In genomic region chr7:151404216-151405011, GRCh38 we compare ENCODE assay signal across 12 cellular contexts. TPM values are rescaled to one million over a fixed set of nuclear protein-coding genes. Genes with fewer than 3 reads are reported as not detected.
DNase-seq lines count a peak whose midpoint lies in the region; ATAC-seq and TF ChIP-seq lines count a peak whose summit lies in the region.
"Had no signal": no experiment of that assay in that cellular context is flagged by ENCODE, and none has a peak within 500 bp of the region (broad histone marks: within the 10 kb centered on the region; RNA-seq: fewer than 3 reads in every experiment).

No MANE protein-coding gene starts in this region.

- no peaks in the 10 kb centered on the region for H3K9me3 Mint-ChIP-seq in CD8-positive, alpha-beta T cell
- H3K9me3 Mint-ChIP-seq in naive thymus-derived CD4-positive, alpha-beta T cell, result no peaks in the 10 kb centered on the region
- H3K9me3 Mint-ChIP-seq: T-helper 1 cell treated with Interleukin-12 subunit alpha and Interleukin-12 subunit beta and Interleukin-4 antibody, amounts not matched to agents 30 μg/mL and 1 μg/mL, for 36 hours had no signal

- intact Hi-C loops in CD8-positive, alpha-beta T cell (cut with DNase I, micrococcal nuclease), result no loop called here
- intact Hi-C loops in Panc1 (cut with micrococcal nuclease; ENCODE audit: unreplicated experiment), result no loop called here
- intact Hi-C loops in naive thymus-derived CD4-positive, alpha-beta T cell (cut with micrococcal nuclease), result loop anchor here in 1 of 2 donors (5.0 kb wide), 1 partner anchor 37 kb away; no protein-coding TSS in a partner anchor

- BruUV-seq in Panc1 (replicated peaks; lab: Mats Ljungman, UMichigan), result no TSS peak

- no peak for TF ChIP-seq CTCF in CD8-positive, alpha-beta T cell (IDR thresholded peaks at IDR 0.05)
- TF ChIP-seq CTCF in Panc1 (IDR thresholded peaks at IDR 0.05), result no peak

- H3K4me3 Mint-ChIP-seq in CD8-positive, alpha-beta T cell, result no peak overlapping the region
- no peak overlapping the region for H3K4me3 Mint-ChIP-seq in naive thymus-derived CD4-positive, alpha-beta T cell
- H3K4me3 Mint-ChIP-seq: T-helper 1 cell treated with Interleukin-12 subunit alpha and Interleukin-12 subunit beta and Interleukin-4 antibody, amounts not matched to agents 30 μg/mL and 1 μg/mL, for 36 hours had no signal

- no peak for DNase-seq in CD8-positive, alpha-beta T cell
- DNase-seq in Panc1 (ENCODE audit: low read depth, low spot score) (no peak), T-helper 1 cell (no peak), NK-92 (lab: John Stamatoyannopoulos, UW; ENCODE audit: unreplicated experiment) (no peak), GM19238 (ENCODE audit: insufficient read length, low spot score) (no peak)
- no peak for DNase-seq in naive thymus-derived CD4-positive, alpha-beta T cell
- DNase-seq: activated naive CD4-positive, alpha-beta T cell treated with anti-CD3 and anti-CD28 coated beads, Interleukin-2, amount 50 U/mL, for 16 hours; Caco-2; NCI-H1105 treated with DMSO at 0.1 percent for 48 hours had no signal

- peak overlapping the region; percentile 27 for H3K27ac Mint-ChIP-seq in CD8-positive, alpha-beta T cell
- H3K27ac Mint-ChIP-seq in naive thymus-derived CD4-positive, alpha-beta T cell, result no peak overlapping the region
- H3K27ac Mint-ChIP-seq: T-helper 1 cell treated with Interleukin-12 subunit alpha and Interleukin-12 subunit beta and Interleukin-4 antibody, amounts not matched to agents 30 μg/mL and 1 μg/mL, for 36 hours had no signal

- POLR2A ChIA-PET in CD8-positive, alpha-beta T cell (lab: Charles Lee), result no interaction called here
- POLR2A ChIA-PET in Panc1 (lab: Charles Lee), result no interaction called here
- POLR2A ChIA-PET in naive thymus-derived CD4-positive, alpha-beta T cell (lab: Charles Lee), result no interaction called here

- H3K36me3 ChIP-seq in CD8-positive, alpha-beta T cell (ENCODE audit: insufficient read depth, low read length), result no peaks in the 10 kb centered on the region
- H3K36me3 ChIP-seq in Panc1 (ENCODE audit: control insufficient read depth, insufficient read depth, low read length), result no peaks in the 10 kb centered on the region
- no peaks in the 10 kb centered on the region for H3K36me3 ChIP-seq in naive thymus-derived CD4-positive, alpha-beta T cell (ENCODE audit: control insufficient read depth in 2 of 3, insufficient read depth in 3 of 3, low read length in 3 of 3)

- ATAC-seq in CD8-positive, alpha-beta T cell, result no peak
- ATAC-seq in Panc1, result no peak
- ATAC-seq in esophagus mucosa, result peak; percentile 60
- peak; percentile 25 for ATAC-seq in naive thymus-derived CD4-positive, alpha-beta T cell
- no peak for ATAC-seq in GM18909 (IDR thresholded peaks at IDR 0.05; ENCODE audit: poor library complexity, unreplicated experiment)

- H3K27me3 ChIP-seq in CD8-positive, alpha-beta T cell (ENCODE audit: insufficient read depth, low read length), result peaks cover 2% of the 10 kb centered on the region
- no peaks in the 10 kb centered on the region for H3K27me3 ChIP-seq in Panc1 (ENCODE audit: control insufficient read depth, insufficient read depth, low read length)
- H3K27me3 ChIP-seq in naive thymus-derived CD4-positive, alpha-beta T cell (ENCODE audit: control insufficient read depth in 2 of 2, insufficient read depth in 2 of 2, low read length in 2 of 2), result peaks cover 0 to 8% of the 10 kb centered on the region in 2 donors

- CTCF ChIA-PET in CD8-positive, alpha-beta T cell (lab: Charles Lee), result interaction anchor here (0.7 to 1.6 kb wide), 2 partner anchors 15 to 44 kb away, joined by 3 to 5 read pairs; no protein-coding TSS in a partner anchor
- CTCF ChIA-PET in Panc1 (lab: Charles Lee), result no interaction called here
- CTCF ChIA-PET in naive thymus-derived CD4-positive, alpha-beta T cell (lab: Charles Lee), result no interaction called here

- no peaks in the 10 kb centered on the region for H3K36me3 Mint-ChIP-seq in CD8-positive, alpha-beta T cell
- no peaks in the 10 kb centered on the region for H3K36me3 Mint-ChIP-seq in naive thymus-derived CD4-positive, alpha-beta T cell

- no peaks in the 10 kb centered on the region for H3K9me3 ChIP-seq in CD8-positive, alpha-beta T cell (ENCODE audit: low read length)
- no peaks in the 10 kb centered on the region for H3K9me3 ChIP-seq in Panc1 (ENCODE audit: control insufficient read depth, insufficient read depth, low read depth, low read length)
- H3K9me3 ChIP-seq in naive thymus-derived CD4-positive, alpha-beta T cell (ENCODE audit: control insufficient read depth in 2 of 3, low read length in 3 of 3), result no peaks in the 10 kb centered on the region
- H3K9me3 ChIP-seq: Caco-2 had no signal

- peaks cover 17% of the 10 kb centered on the region for H3K4me1 Mint-ChIP-seq in CD8-positive, alpha-beta T cell (ENCODE audit: low read depth)
- H3K4me1 Mint-ChIP-seq in naive thymus-derived CD4-positive, alpha-beta T cell, result peaks cover 5 to 12% (median 8%) of the 10 kb centered on the region in 7 donors

- H3K4me3 ChIP-seq in CD8-positive, alpha-beta T cell (ENCODE audit: low read depth, low read length), result no peak overlapping the region
- no peak overlapping the region for H3K4me3 ChIP-seq in Panc1 (ENCODE audit: low read depth in 2 of 2, low read length in 2 of 2)
- no peak overlapping the region for H3K4me3 ChIP-seq in naive thymus-derived CD4-positive, alpha-beta T cell (ENCODE audit: low read length)

- in situ Hi-C loops in Panc1 (cut with HindIII; ENCODE audit: low pct_unique_long_range_greater_than_20kb, low sequenced_read_pairs), result no loop called here

- peaks cover 9% of the 10 kb centered on the region for H3K4me1 ChIP-seq in CD8-positive, alpha-beta T cell (ENCODE audit: insufficient read depth, low read length)
- peaks cover 12% of the 10 kb centered on the region for H3K4me1 ChIP-seq in Panc1 (ENCODE audit: control insufficient read depth, insufficient read depth, low read length)
- peaks cover 4 to 11% of the 10 kb centered on the region in 2 donors for H3K4me1 ChIP-seq in naive thymus-derived CD4-positive, alpha-beta T cell (ENCODE audit: control insufficient read depth in 2 of 2, insufficient read depth in 2 of 2, low read length in 2 of 2)
- H3K4me1 ChIP-seq: Caco-2 had no signal

- no peak overlapping the region for H3K27ac ChIP-seq in CD8-positive, alpha-beta T cell (ENCODE audit: low read depth, low read length)
- 0 out of 2 replicates have a peak overlapping the region, but pooled peaks have one; percentile 23 for H3K27ac ChIP-seq in Panc1 (ENCODE audit: low read length)
- no peak overlapping the region for H3K27ac ChIP-seq in naive thymus-derived CD4-positive, alpha-beta T cell (ENCODE audit: low read depth, low read length)

- peaks cover 7% of the 10 kb centered on the region for H3K27me3 Mint-ChIP-seq in CD8-positive, alpha-beta T cell (ENCODE audit: low read depth)
- H3K27me3 Mint-ChIP-seq in naive thymus-derived CD4-positive, alpha-beta T cell, result peaks cover 4 to 26% (median 8%) of the 10 kb centered on the region in 5 donors

RNA-seq across cellular contexts. Expression of gene WDR86, which starts 5.4 kb away (rescaled TPM):
- 1 to 10 TPM; 5.7 to 6.5 TPM for total RNA-seq in CD8-positive, alpha-beta T cell
- 0.72 TPM for total RNA-seq in Panc1 (2021; ENCODE audit: unreplicated experiment)
- 1.2 TPM for polyA plus RNA-seq in Panc1 (2012; ENCODE audit: insufficient read length)
- total RNA-seq in esophagus mucosa, result 0.48 TPM
- total RNA-seq in naive thymus-derived CD4-positive, alpha-beta T cell, result 1 to 10 TPM in 2 of 5 experiments, not detected in 3; 1.6 to 9.7 TPM
- polyA plus RNA-seq in naive thymus-derived CD4-positive, alpha-beta T cell, result 1 to 10 TPM in 1 of 2 donors, under 1 TPM in 1; 0.24 to 3.1 TPM

RNA-seq across cellular contexts. Expression of gene CRYGN, which starts 35.5 kb away (rescaled TPM):
- total RNA-seq in CD8-positive, alpha-beta T cell, result not detected
- 0.74 TPM for total RNA-seq in Panc1 (2021; ENCODE audit: unreplicated experiment)
- polyA plus RNA-seq in Panc1 (2012; ENCODE audit: insufficient read length), result 0.67 TPM
- total RNA-seq in esophagus mucosa, result not detected
- total RNA-seq in naive thymus-derived CD4-positive, alpha-beta T cell, result 1 to 10 TPM in 1 of 5 experiments, under 1 TPM in 2, not detected in 2; 0.46 to 1.1 (median 0.61) TPM
- under 1 TPM; 0.33 to 0.48 TPM for polyA plus RNA-seq in naive thymus-derived CD4-positive, alpha-beta T cell
- total RNA-seq: Caco-2 had no signal

Comparison
In these comparisons a context has a peak if more than half of its experiments do, and no peak if none do; other contexts are left out.
1. ATAC-seq: peak in esophagus mucosa (single experiment) and naive thymus-derived CD4-positive, alpha-beta T cell (single experiment); none in CD8-positive, alpha-beta T cell (single experiment), Panc1 (single experiment) and GM18909 (single experiment).